ENCODE assay signal across 9 cellular contexts in the genomic region with DNA sequence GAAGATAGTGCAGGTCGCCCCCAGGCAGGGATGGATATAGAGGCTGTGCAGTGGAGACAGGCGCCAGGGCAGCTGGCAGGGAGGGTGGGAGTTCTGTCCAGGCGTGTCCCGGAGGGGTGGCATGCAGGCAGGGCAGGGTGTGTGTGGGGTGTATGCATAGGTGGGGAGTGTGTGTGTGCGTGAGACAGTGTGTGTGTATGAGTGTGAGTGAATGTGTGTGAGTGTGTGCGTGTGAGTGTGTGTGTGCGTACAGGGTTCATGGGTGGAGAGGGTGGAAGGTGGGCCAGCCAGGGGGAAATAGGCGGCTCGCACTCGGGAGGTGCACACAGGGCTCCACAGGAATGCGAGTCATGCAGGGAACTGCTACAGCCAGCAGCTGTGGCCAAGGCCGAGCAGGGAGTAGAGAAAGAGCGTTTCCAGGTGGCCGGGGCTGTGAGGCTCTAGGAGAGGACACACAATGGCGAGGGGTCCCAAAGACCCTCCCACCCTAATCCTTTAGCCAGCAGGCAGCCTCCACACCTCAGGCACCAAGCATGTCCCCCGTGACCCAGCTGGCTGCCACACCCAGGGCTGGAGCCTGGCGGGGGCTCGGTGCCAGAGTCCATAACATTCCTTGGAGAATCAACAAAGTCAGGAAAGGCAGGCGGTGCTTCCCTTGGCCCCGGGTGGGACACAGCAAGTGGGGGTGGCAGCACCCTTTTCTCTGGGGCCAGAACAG. TPM values are rescaled to one million over a fixed set of nuclear protein-coding genes. Genes with fewer than 3 reads are reported as not detected.
DNase-seq lines count a peak whose midpoint lies in the region; ATAC-seq and TF ChIP-seq lines count a peak whose summit lies in the region.
"Had no signal": no experiment of that assay in that cellular context is flagged by ENCODE, and none has a peak within 500 bp of the region (broad histone marks: within the 10 kb centered on the region; RNA-seq: fewer than 3 reads in every experiment).

No MANE protein-coding gene starts in this region.

- H3K9me3 Mint-ChIP-seq in type B pancreatic cell, result no peaks in the 10 kb centered on the region

- H3K4me1 Mint-ChIP-seq in type B pancreatic cell (ENCODE audit: unreplicated experiment), result peaks cover 28% of the 10 kb centered on the region

- DNase-seq in LoVo (ENCODE audit: low spot score) (peak; percentile 88), lung (ENCODE audit: low spot score) (peak; percentile 51), type B pancreatic cell (ENCODE audit: extremely low spot score, unreplicated experiment) (no peak), inferior parietal cortex (ENCODE audit: extremely low spot score) (no peak), RKO (ENCODE audit: low spot score) (no peak), NCI-H524 (lab: John Stamatoyannopoulos, UW) (no peak)
- DNase-seq: NCI-H69 had no signal

- H3K27me3 Mint-ChIP-seq in type B pancreatic cell, result no peaks in the 10 kb centered on the region

- no peak for ATAC-seq in lung (ENCODE audit: insufficient read depth, low FRiP score)
- ATAC-seq in HG02759 (IDR thresholded peaks at IDR 0.05; ENCODE audit: unreplicated experiment), result no peak

- no peaks in the 10 kb centered on the region for H3K27me3 ChIP-seq in lung (ENCODE audit: control insufficient read depth, insufficient read depth)

- no peak for TF ChIP-seq CTCF in lung (IDR thresholded peaks at IDR 0.05; ENCODE audit: control extremely low read depth, extremely low read depth)
- TF ChIP-seq CTCF in type B pancreatic cell (conservative IDR thresholded peaks at IDR 0.05), result no peak

- H3K27ac ChIP-seq in cingulate gyrus (ENCODE audit: low read depth, low read length) (peak overlapping the region; percentile 39), lung (ENCODE audit: low read depth in 1 of 2, low read length in 1 of 2) (peak overlapping the region; percentile 62 to 87)

- H3K4me3 ChIP-seq in lung, result no peak overlapping the region

- H3K36me3 Mint-ChIP-seq in type B pancreatic cell, result no peaks in the 10 kb centered on the region

- H3K9me3 ChIP-seq in lung (ENCODE audit: control insufficient read depth in 2 of 2, insufficient read depth in 1 of 2, low read length in 1 of 2), result no peaks in the 10 kb centered on the region

- peak overlapping the region; percentile 48 for H3K4me3 Mint-ChIP-seq in type B pancreatic cell

- H3K4me1 ChIP-seq in lung (ENCODE audit: control insufficient read depth in 2 of 2, insufficient read depth in 2 of 2, low read length in 2 of 2), result peaks cover 8 to 33% of the 10 kb centered on the region in 2 donors

- 42 to 62% methylated on average over 20 of the region's 20 CpGs for WGBS in lung, 2 donors

- no peaks in the 10 kb centered on the region for H3K36me3 ChIP-seq in lung (ENCODE audit: control insufficient read depth in 2 of 2, insufficient read depth in 2 of 2, low read length in 2 of 2)

- H3K27ac Mint-ChIP-seq in type B pancreatic cell, result peak overlapping the region; percentile 85

RNA-seq across cellular contexts. Expression of a gene that starts 4.6 kb away (rescaled TPM):
- total RNA-seq in lung, result 10 to 100 TPM in 1 of 2 donors, 1 to 10 TPM in 1; 3.6 to 43.3 TPM
- 10 to 100 TPM; 13.6 to 24.2 TPM for polyA plus RNA-seq in lung
- 45.8 and 56.1 TPM in 2 replicates for total RNA-seq in type B pancreatic cell (ENCODE audit: low replicate concordance)

RNA-seq across cellular contexts. Expression of a gene that starts 7.7 kb away (rescaled TPM):
- total RNA-seq in lung (10 to 100 TPM; 12.6 to 12.7 TPM), type B pancreatic cell (ENCODE audit: low replicate concordance) (9.8 and 11.5 TPM in 2 replicates)
- polyA plus RNA-seq in lung, result 10 to 100 TPM in 1 of 2 donors, 1 to 10 TPM in 1; 7.8 to 15.7 TPM

RNA-seq across cellular contexts. Expression of a gene that starts 20.5 kb away (rescaled TPM):
- 10 to 100 TPM; 25.3 to 34.4 TPM for total RNA-seq in lung
- 10 to 100 TPM; 14.5 to 18.7 TPM for polyA plus RNA-seq in lung
- total RNA-seq in type B pancreatic cell (ENCODE audit: low replicate concordance), result 27.5 and 34.5 TPM in 2 replicates

RNA-seq across cellular contexts. Expression of a gene that starts 33.9 kb away (rescaled TPM):
- total RNA-seq in lung (10 to 100 TPM in 1 of 2 donors, 1 to 10 TPM in 1; 7.6 to 10.6 TPM), type B pancreatic cell (ENCODE audit: low replicate concordance) (5.3 and 11.5 TPM in 2 replicates)
- 1 to 10 TPM; 4.3 to 6.5 TPM for polyA plus RNA-seq in lung

Comparison
In these comparisons a context has a peak if more than half of its experiments do, and no peak if none do; other contexts are left out.
1. DNase-seq: peak in LoVo (single experiment) and lung (single experiment); none in type B pancreatic cell (single experiment), inferior parietal cortex (single experiment), RKO (single experiment) and NCI-H524 (0 of 2).